25 cellular contexts compared by ENCODE assay signal in genomic region chr2:194735837-194736542, GRCh38.
"Had no signal": no experiment of that assay in that cellular context is flagged by ENCODE, and none has a peak within 500 bp of the region (broad histone marks: within the 10 kb centered on the region; RNA-seq: fewer than 3 reads in every experiment).

No MANE protein-coding gene starts in this region.

- H2AFZ ChIP-seq: neural progenitor cell had no signal

- ATAC-seq: activated T-cell treated with anti-CD3 and anti-CD28 coated beads, Interleukin-2, amount 50 U/mL, for 4 hours; heart right ventricle; left lung; naive thymus-derived CD8-positive, alpha-beta T cell; sciatic nerve; stimulated activated naive B cell treated with anti-CD40 and anti-IgM and Interleukin-4, amounts not matched to agents 10 μg/mL and 1 μg/mL and 100 μg/mL, for 72 hours had no signal

- H3K36me3 Mint-ChIP-seq: activated naive CD8-positive, alpha-beta T cell treated with anti-CD3 and anti-CD28 coated beads, Interleukin-2, amount 10 ng/mL, durations not matched to agents 7 days and 5 days; immature natural killer cell; naive thymus-derived CD8-positive, alpha-beta T cell; neural progenitor cell; stimulated activated naive B cell treated with anti-CD40 and anti-IgM and Interleukin-4, amounts not matched to agents 10 μg/mL and 1 μg/mL and 100 μg/mL, for 72 hours had no signal

- H3K27me3 ChIP-seq: cardiac muscle cell, heart right ventricle, left lung, neural progenitor cell, testis, vagina had no signal

- DNase-seq: activated CD4-positive, alpha-beta T cell treated with anti-CD3 and anti-CD28 coated beads for 4 hours; activated CD4-positive, alpha-beta T cell treated with anti-CD3 and anti-CD28 coated beads, Interleukin-2, amount 50 U/mL, for 48 hours; activated CD4-positive, CD25-positive, alpha-beta regulatory T cell; activated CD8-positive, alpha-beta memory T cell treated with anti-CD3 and anti-CD28 coated beads, Interleukin-2, amount 50 U/mL, for 48 hours; activated naive CD4-positive, alpha-beta T cell treated with Interleukin-2 at 50 U/mL for 16 hours; activated naive CD8-positive, alpha-beta T cell treated with anti-CD3 and anti-CD28 coated beads, Interleukin-2, amount 10 ng/mL, durations not matched to agents 7 days and 5 days; activated T-cell treated with anti-CD3 and anti-CD28 coated beads, Interleukin-2, amount 50 U/mL, for 4 hours; amniotic stem cell; cortex of kidney; endodermal cell; heart right ventricle; immature natural killer cell; kidney glomerular epithelial cell; left lung; naive thymus-derived CD8-positive, alpha-beta T cell; small intestine; stimulated activated naive B cell treated with anti-CD40 and anti-IgM and Interleukin-4, amounts not matched to agents 10 μg/mL and 1 μg/mL and 100 μg/mL, for 72 hours; T-helper 9 cell; testis; trophoblast cell had no signal

- H3K4me3 ChIP-seq: cardiac muscle cell, heart right ventricle, left lung, lung, neural progenitor cell, testis, vagina had no signal

- FAIRE-seq: small intestine had no signal

- H3K36me3 ChIP-seq: cardiac muscle cell, heart right ventricle, left lung, neural progenitor cell, vagina had no signal

- H3K9me3 Mint-ChIP-seq: activated T-cell treated with anti-CD3 and anti-CD28 coated beads, Interleukin-2, amount 50 U/mL, for 4 hours; endodermal cell had no signal

- H3K27me3 Mint-ChIP-seq: activated naive CD8-positive, alpha-beta T cell treated with anti-CD3 and anti-CD28 coated beads, Interleukin-2, amount 10 ng/mL, durations not matched to agents 7 days and 5 days; stimulated activated naive B cell treated with anti-CD40 and anti-IgM and Interleukin-4, amounts not matched to agents 10 μg/mL and 1 μg/mL and 100 μg/mL, for 72 hours had no signal

- H3K4me3 Mint-ChIP-seq: activated naive CD8-positive, alpha-beta T cell treated with anti-CD3 and anti-CD28 coated beads, Interleukin-2, amount 10 ng/mL, durations not matched to agents 7 days and 5 days; activated T-cell treated with anti-CD3 and anti-CD28 coated beads, Interleukin-2, amount 50 U/mL, for 4 hours; endodermal cell; immature natural killer cell; naive thymus-derived CD8-positive, alpha-beta T cell; neural progenitor cell; stimulated activated naive B cell treated with anti-CD40 and anti-IgM and Interleukin-4, amounts not matched to agents 10 μg/mL and 1 μg/mL and 100 μg/mL, for 72 hours had no signal

- H3K4me1 Mint-ChIP-seq: activated naive CD8-positive, alpha-beta T cell treated with anti-CD3 and anti-CD28 coated beads, Interleukin-2, amount 10 ng/mL, durations not matched to agents 7 days and 5 days; immature natural killer cell; naive thymus-derived CD8-positive, alpha-beta T cell; neural progenitor cell; stimulated activated naive B cell treated with anti-CD40 and anti-IgM and Interleukin-4, amounts not matched to agents 10 μg/mL and 1 μg/mL and 100 μg/mL, for 72 hours had no signal

- H3K9me3 ChIP-seq: testis, vagina had no signal

- H3K27ac Mint-ChIP-seq: activated naive CD8-positive, alpha-beta T cell treated with anti-CD3 and anti-CD28 coated beads, Interleukin-2, amount 10 ng/mL, durations not matched to agents 7 days and 5 days; endodermal cell; immature natural killer cell; naive thymus-derived CD8-positive, alpha-beta T cell; neural progenitor cell; stimulated activated naive B cell treated with anti-CD40 and anti-IgM and Interleukin-4, amounts not matched to agents 10 μg/mL and 1 μg/mL and 100 μg/mL, for 72 hours had no signal

- H3K9ac ChIP-seq: neural progenitor cell had no signal

- H3K4me2 ChIP-seq: neural progenitor cell had no signal

- H3K27ac ChIP-seq: cardiac muscle cell, heart right ventricle, left lung, neural progenitor cell, testis, vagina had no signal

- H3K4me1 ChIP-seq: heart right ventricle, left lung, neural progenitor cell, testis, vagina had no signal
